ENCODE assay signal across 22 cellular contexts in genomic region chr11:116331381-116331780, GRCh38.
"Had no signal": no experiment of that assay in that cellular context is flagged by ENCODE, and none has a peak within 500 bp of the region (broad histone marks: within the 10 kb centered on the region; RNA-seq: fewer than 3 reads in every experiment).

No MANE protein-coding gene starts in this region.

- H3K27ac Mint-ChIP-seq: dendritic cell treated with granulocyte-macrophage colony-stimulating factor and Interleukin-4, amounts not matched to agents 40 ng/mL and 50 ng/mL, for 4 days; naive thymus-derived CD4-positive, alpha-beta T cell; nephron; stimulated activated effector memory CD8-positive, alpha-beta T cell treated with anti-CD3 and anti-CD28 coated beads, Interleukin-12 subunit alpha, Interleukin-12 subunit beta, amount 100 ng/mL, for 72 hours had no signal

- H3K36me3 Mint-ChIP-seq: immature natural killer cell; naive thymus-derived CD4-positive, alpha-beta T cell; neural progenitor cell; stimulated activated effector memory CD8-positive, alpha-beta T cell treated with anti-CD3 and anti-CD28 coated beads, Interleukin-12 subunit alpha, Interleukin-12 subunit beta, amount 100 ng/mL, for 72 hours had no signal

- FAIRE-seq: endometrium, frontal cortex, keratinocyte had no signal

- ATAC-seq: naive thymus-derived CD4-positive, alpha-beta T cell; stimulated activated effector memory CD8-positive, alpha-beta T cell treated with anti-CD3 and anti-CD28 coated beads, Interleukin-12 subunit alpha, Interleukin-12 subunit beta, amount 100 ng/mL, for 72 hours had no signal

- H3K4me1 ChIP-seq: colonic mucosa, neural progenitor cell, prostate gland, sigmoid colon, stomach, thyroid gland had no signal

- H3K4me2 ChIP-seq: neural progenitor cell had no signal

- H3K4me1 Mint-ChIP-seq: immature natural killer cell; naive thymus-derived CD4-positive, alpha-beta T cell; nephron; stimulated activated effector memory CD8-positive, alpha-beta T cell treated with anti-CD3 and anti-CD28 coated beads, Interleukin-12 subunit alpha, Interleukin-12 subunit beta, amount 100 ng/mL, for 72 hours had no signal

- H2AFZ ChIP-seq: neural progenitor cell had no signal

- H3K27me3 ChIP-seq: colonic mucosa, neural progenitor cell, sigmoid colon, thyroid gland had no signal

- H3K9ac ChIP-seq: neural progenitor cell had no signal

- H3K4me3 Mint-ChIP-seq: dendritic cell treated with granulocyte-macrophage colony-stimulating factor and Interleukin-4, amounts not matched to agents 40 ng/mL and 50 ng/mL, for 4 days; immature natural killer cell; naive thymus-derived CD4-positive, alpha-beta T cell; nephron; neural progenitor cell; stimulated activated effector memory CD8-positive, alpha-beta T cell treated with anti-CD3 and anti-CD28 coated beads, Interleukin-12 subunit alpha, Interleukin-12 subunit beta, amount 100 ng/mL, for 72 hours had no signal

- H3K9me3 Mint-ChIP-seq: dendritic cell treated with granulocyte-macrophage colony-stimulating factor and Interleukin-4, amounts not matched to agents 40 ng/mL and 50 ng/mL, for 4 days; immature natural killer cell; nephron; stimulated activated effector memory CD8-positive, alpha-beta T cell treated with anti-CD3 and anti-CD28 coated beads, Interleukin-12 subunit alpha, Interleukin-12 subunit beta, amount 100 ng/mL, for 72 hours had no signal

- H3K9me3 ChIP-seq: colonic mucosa, prostate gland, sigmoid colon, thyroid gland had no signal

- DNase-seq: colonic mucosa; effector memory CD4-positive, alpha-beta T cell; erythroblast; immature natural killer cell; mesendoderm; midbrain; naive thymus-derived CD4-positive, alpha-beta T cell; sigmoid colon; stimulated activated CD4-positive, alpha-beta T cell treated with anti-CD3 and anti-CD28 coated beads, Interleukin-2, amount 100 ng/mL, for 24 hours; stimulated activated CD4-positive, alpha-beta T cell treated with anti-CD3 and anti-CD28 coated beads, Interleukin-4, amount 100 ng/mL, for 24 hours; stimulated activated naive CD4-positive, alpha-beta T cell treated with Interleukin-2 at 50 U/mL for 16 hours; stomach; trophoblast cell had no signal

- H3K27ac ChIP-seq: colonic mucosa, neural progenitor cell, prostate gland, sigmoid colon, stomach, thyroid gland had no signal
